19 cellular contexts compared by ENCODE assay signal in genomic region chr1:226306425-226306824, GRCh38. TPM values are rescaled to one million over a fixed set of nuclear protein-coding genes. Genes with fewer than 3 reads are reported as not detected.
DNase-seq lines count a peak whose midpoint lies in the region; ATAC-seq, FAIRE-seq and TF ChIP-seq lines count a peak whose summit lies in the region.
"Had no signal": no experiment of that assay in that cellular context is flagged by ENCODE, and none has a peak within 500 bp of the region (broad histone marks: within the 10 kb centered on the region; RNA-seq: fewer than 3 reads in every experiment).

No MANE protein-coding gene starts in this region.

- peak overlapping the region; percentile 95 for H3K27ac ChIP-seq in left ventricle myocardium inferior (replicated peaks)
- no peak overlapping the region for H3K27ac ChIP-seq in endodermal cell (ENCODE audit: low read depth, low read length)
- H3K27ac ChIP-seq in trophoblast cell (ENCODE audit: low read depth, low read length) = no peak overlapping the region
- H3K27ac ChIP-seq in pancreas = no peak overlapping the region
- no peak overlapping the region for H3K27ac ChIP-seq in uterus
- H3K27ac ChIP-seq: A549 had no signal

- H3K18ac ChIP-seq in trophoblast cell (ENCODE audit: low read length) = no peak overlapping the region

- peaks cover 17% of the 10 kb centered on the region for H3K27me3 Mint-ChIP-seq in endodermal cell (ENCODE audit: insufficient read depth)

- WGBS in endodermal cell (ENCODE audit: insufficient coverage in 1 of 2, insufficient read length in 1 of 2), 2 experiments = 88 to 100% methylated on average over 2 of the region's 2 CpGs
- no CpG with 5 or more reads among the region's 2 CpGs for WGBS in trophoblast cell (ENCODE audit: extremely low coverage, insufficient coverage, insufficient read length)
- WGBS in pancreas, 2 donors = 89 to 97% methylated on average over 2 of the region's 2 CpGs

- H3K36me3 Mint-ChIP-seq in endodermal cell (ENCODE audit: low read depth) = no peaks in the 10 kb centered on the region

- no peaks in the 10 kb centered on the region for H3K36me3 ChIP-seq in left ventricle myocardium inferior
- H3K36me3 ChIP-seq in Loucy (ENCODE audit: insufficient read depth, low read length) = no peaks in the 10 kb centered on the region
- H3K36me3 ChIP-seq in endodermal cell (ENCODE audit: control insufficient read depth, insufficient read depth, low read length) = no peaks in the 10 kb centered on the region
- H3K36me3 ChIP-seq in trophoblast cell (ENCODE audit: control insufficient read depth in 1 of 2, insufficient read depth in 2 of 2, low read length in 2 of 2) = no peaks in the 10 kb centered on the region
- H3K36me3 ChIP-seq in pancreas = no peaks in the 10 kb centered on the region
- H3K36me3 ChIP-seq in uterus = no peaks in the 10 kb centered on the region

- H3K9me3 ChIP-seq in left ventricle myocardium inferior (replicated peaks) (no peaks in the 10 kb centered on the region), Loucy (ENCODE audit: insufficient read depth, low read depth, low read length) (no peaks in the 10 kb centered on the region), endodermal cell (ENCODE audit: control insufficient read depth, low read length) (no peaks in the 10 kb centered on the region), trophoblast cell (ENCODE audit: insufficient read depth, low read depth, low read length) (no peaks in the 10 kb centered on the region), pancreas (no peaks in the 10 kb centered on the region), uterus (no peaks in the 10 kb centered on the region)
- H3K9me3 ChIP-seq: A549 had no signal

- no peaks in the 10 kb centered on the region for H3K9me3 Mint-ChIP-seq in endodermal cell
- H3K9me3 Mint-ChIP-seq: H9 had no signal

- DNase-seq in left ventricle myocardium inferior (no peak), left cardiac atrium (no peak), endodermal cell (no peak), trophoblast cell (no peak), pancreas (no peak), uterus (no peak)
- DNase-seq in stimulated activated naive CD8-positive, alpha-beta T cell treated with anti-CD3 and anti-CD28 coated beads, Interleukin-15, Interleukin-2, amounts not matched to agents 100 U/mL and 50 U/mL, for 24 hours = no peak
- DNase-seq: DMS79 treated with DMSO at 0.1 percent for 48 hours, H9, KG1, NCI-H1694, NCI-H2081, NCI-H2171 treated with DMSO at 0.1 percent for 48 hours, NCI-H446, NCI-H526 had no signal

- H3K4me2 ChIP-seq in Loucy (ENCODE audit: low read depth, low read length, poor library complexity, severe bottlenecking) = peak overlapping the region; percentile 89
- no peak overlapping the region for H3K4me2 ChIP-seq in trophoblast cell (ENCODE audit: low read length)
- H3K4me2 ChIP-seq: A549 had no signal

- FAIRE-seq in pancreas (lab: Jason Lieb, UNC) = no peak
- FAIRE-seq: A549, GM12891 had no signal

- H3K4ac ChIP-seq in trophoblast cell (ENCODE audit: low read depth, low read length) = peak overlapping the region; percentile 31

- intact Hi-C loops in left ventricle myocardium inferior (cut with micrococcal nuclease) = no loop called here
- intact Hi-C loops in left cardiac atrium (cut with DNase I) = no loop called here
- intact Hi-C loops in pancreas (cut with DNase I) = no loop called here
- intact Hi-C loops in uterus (cut with DNase I; ENCODE audit: low total_unique reads) = no loop called here

- TF ChIP-seq CTCF in left ventricle myocardium inferior (IDR thresholded peaks at IDR 0.05; ENCODE audit: borderline replicate concordance) (no peak), Loucy (conservative IDR thresholded peaks at IDR 0.05; ENCODE audit: low read length) (no peak), endodermal cell (conservative IDR thresholded peaks at IDR 0.05) (no peak), pancreas (IDR thresholded peaks at IDR 0.05) (no peak), uterus (IDR thresholded peaks at IDR 0.05) (no peak)

- peaks cover 18% of the 10 kb centered on the region for H3K79me1 ChIP-seq in trophoblast cell (ENCODE audit: low read length)

- no peaks in the 10 kb centered on the region for H3K27me3 ChIP-seq in left ventricle myocardium inferior (ENCODE audit: low read depth)
- H3K27me3 ChIP-seq in Loucy (ENCODE audit: insufficient read depth, low read length, poor library complexity, severe bottlenecking) = no peaks in the 10 kb centered on the region
- peaks cover 13% of the 10 kb centered on the region for H3K27me3 ChIP-seq in endodermal cell (ENCODE audit: control insufficient read depth, insufficient read depth, low read length, poor library complexity, severe bottlenecking)
- no peaks in the 10 kb centered on the region for H3K27me3 ChIP-seq in trophoblast cell (ENCODE audit: insufficient read depth, low read length)
- no peaks in the 10 kb centered on the region for H3K27me3 ChIP-seq in pancreas
- no peaks in the 10 kb centered on the region for H3K27me3 ChIP-seq in uterus

- H3K4me1 ChIP-seq in left ventricle myocardium inferior (peaks cover 51% of the 10 kb centered on the region), Loucy (ENCODE audit: insufficient read depth, low read length, poor library complexity, severe bottlenecking) (peaks cover 69% of the 10 kb centered on the region), endodermal cell (ENCODE audit: control insufficient read depth, insufficient read depth, low read length) (no peaks in the 10 kb centered on the region), trophoblast cell (ENCODE audit: control insufficient read depth in 1 of 2, insufficient read depth in 2 of 2, low read length in 2 of 2) (peaks cover 5 to 6% of the 10 kb centered on the region in 2 experiments), pancreas (peaks cover 0 to 3% (median 0%) of the 10 kb centered on the region in 3 donors), uterus (no peaks in the 10 kb centered on the region)

- H3K14ac ChIP-seq in trophoblast cell (ENCODE audit: low read length) = no peak overlapping the region

- ATAC-seq in left cardiac atrium (no peak), pancreas (no peak)
- no peak for ATAC-seq in stimulated activated naive CD8-positive, alpha-beta T cell treated with anti-CD3 and anti-CD28 coated beads, Interleukin-15, Interleukin-2, amounts not matched to agents 100 U/mL and 50 U/mL, for 24 hours
- ATAC-seq: A549 had no signal

- peaks cover 26% of the 10 kb centered on the region for H3K4me1 Mint-ChIP-seq in endodermal cell

- H3K9ac ChIP-seq in Loucy (ENCODE audit: low read depth, low read length, poor library complexity, severe bottlenecking) = peak overlapping the region; percentile 47
- no peak overlapping the region for H3K9ac ChIP-seq in endodermal cell (ENCODE audit: extremely low read depth, low read length, poor library complexity, severe bottlenecking)
- H3K9ac ChIP-seq in trophoblast cell (ENCODE audit: low read length) = no peak overlapping the region

- H3K4me3 ChIP-seq in left ventricle myocardium inferior (peak overlapping the region; percentile 17), Loucy (ENCODE audit: low read length, poor library complexity, severe bottlenecking) (peak overlapping the region; percentile 46), endodermal cell (ENCODE audit: low read length) (no peak overlapping the region), trophoblast cell (ENCODE audit: low read depth, low read length) (no peak overlapping the region), pancreas (no peak overlapping the region), uterus (no peak overlapping the region)
- H3K4me3 ChIP-seq: A549 had no signal

- H3K23ac ChIP-seq in trophoblast cell (ENCODE audit: low read length) = no peak overlapping the region

- TF ChIP-seq POLR2A in uterus (IDR thresholded peaks at IDR 0.05) = no peak

- no peaks in the 10 kb centered on the region for H3F3A ChIP-seq in Loucy (ENCODE audit: low read depth)

- H3K4me3 Mint-ChIP-seq in endodermal cell = no peak overlapping the region

- H3K79me2 ChIP-seq in Loucy (ENCODE audit: insufficient read depth, low read length) = peaks cover 90% of the 10 kb centered on the region
- H3K79me2 ChIP-seq in trophoblast cell (ENCODE audit: control insufficient read depth, insufficient read depth, low read length, poor library complexity) = peaks cover 14% of the 10 kb centered on the region

- no peak overlapping the region for H2AK5ac ChIP-seq in trophoblast cell (ENCODE audit: low read length)

- H3K27ac Mint-ChIP-seq in endodermal cell = peak overlapping the region; percentile 64
- H3K27ac Mint-ChIP-seq: B cell had no signal

- no peak overlapping the region for H2BK12ac ChIP-seq in trophoblast cell (ENCODE audit: low read length)

- no peak overlapping the region for H2BK5ac ChIP-seq in trophoblast cell (ENCODE audit: low read depth, low read length, poor library complexity)

- H4K20me1 ChIP-seq in Loucy (ENCODE audit: insufficient read depth, low read length, poor library complexity, severe bottlenecking) = peaks cover 28% of the 10 kb centered on the region

- H2AFZ ChIP-seq in Loucy (ENCODE audit: low read length) (no peak overlapping the region), trophoblast cell (ENCODE audit: insufficient read depth, low read length, poor library complexity) (no peak overlapping the region)

- no peaks in the 10 kb centered on the region for H3K9me2 ChIP-seq in Loucy (replicated peaks; ENCODE audit: low read depth, low read length)

- no peak overlapping the region for H4K91ac ChIP-seq in trophoblast cell (ENCODE audit: low read depth, low read length)

- no peak overlapping the region for H4K12ac ChIP-seq in trophoblast cell (ENCODE audit: low read depth, low read length)

- H4K8ac ChIP-seq in trophoblast cell (ENCODE audit: low read depth, low read length) = no peak overlapping the region

- peak overlapping the region; percentile 15 for H2BK120ac ChIP-seq in trophoblast cell (ENCODE audit: insufficient read depth, low read length, poor library complexity)

RNA-seq across cellular contexts. Expression of gene LIN9, which starts 2.5 kb away (rescaled TPM):
- total RNA-seq in left ventricle myocardium inferior (19.5 TPM), left cardiac atrium (1 to 10 TPM; 2.9 to 4.1 TPM), endodermal cell (10 to 100 TPM in 1 of 2 donors, 1 to 10 TPM in 1; 9.9 to 11.3 TPM), pancreas (1 to 10 TPM in 4 of 6 donors, under 1 TPM in 2; 0.57 to 2.2 (median 1.2) TPM), uterus (10 to 100 TPM in 1 of 4 donors, 1 to 10 TPM in 2, under 1 TPM in 1; 0.59 to 15.1 (median 3.9) TPM)
- polyA plus RNA-seq in endodermal cell (2013, experiment 1 of 2) = 15.9 TPM
- 15.4 TPM for polyA plus RNA-seq in endodermal cell (2013, experiment 2 of 2)
- 11.3 and 11.4 TPM in 2 replicates for polyA plus RNA-seq in trophoblast cell (2013)
- polyA plus RNA-seq in pancreas = 1 to 10 TPM in 1 of 2 donors, under 1 TPM in 1; 0.72 to 1.3 TPM

Comparison
In these comparisons a context has a peak if more than half of its experiments do, and no peak if none do; other contexts are left out.
1. H3K4me3 ChIP-seq: peak in left ventricle myocardium inferior (single experiment) and Loucy (single experiment); none in endodermal cell (single experiment), trophoblast cell (single experiment), pancreas (0 of 4) and uterus (0 of 2).